In genomic region chr16:15321221-15321620, GRCh38 we compare ENCODE assay signal across 1 cellular context. TPM values are rescaled to one million over a fixed set of nuclear protein-coding genes. Genes with fewer than 3 reads are reported as not detected.
"Had no signal": no experiment of that assay in that cellular context is flagged by ENCODE, and none has a peak within 500 bp of the region (broad histone marks: within the 10 kb centered on the region; RNA-seq: fewer than 3 reads in every experiment).

No MANE protein-coding gene starts in this region.

RNA-seq across cellular contexts. Expression of gene NPIPA5, which starts 56.9 kb away (rescaled TPM):
- total RNA-seq: hepatocyte had no signal
